10 cellular contexts compared by ENCODE assay signal in genomic region chr1:27505420-27505680, GRCh38. TPM values are rescaled to one million over a fixed set of nuclear protein-coding genes. Genes with fewer than 3 reads are reported as not detected.
DNase-seq lines count a peak whose midpoint lies in the region; ATAC-seq and TF ChIP-seq lines count a peak whose summit lies in the region.
"Had no signal": no experiment of that assay in that cellular context is flagged by ENCODE, and none has a peak within 500 bp of the region (broad histone marks: within the 10 kb centered on the region; RNA-seq: fewer than 3 reads in every experiment).

No MANE protein-coding gene starts in this region.

- TF ChIP-seq EP300 in transverse colon (IDR thresholded peaks at IDR 0.05; ENCODE audit: low read depth) = no peak

- H3K36me3 ChIP-seq in ascending aorta (no peaks in the 10 kb centered on the region), fibroblast of lung (ENCODE audit: control insufficient read depth, insufficient read depth, low read length) (no peaks in the 10 kb centered on the region), transverse colon (no peaks in the 10 kb centered on the region)
- H3K36me3 ChIP-seq: neutrophil had no signal

- H3K9ac ChIP-seq in fibroblast of lung (ENCODE audit: insufficient read depth, low read length) = no peak overlapping the region

- no peaks in the 10 kb centered on the region for H4K20me1 ChIP-seq in fibroblast of lung (ENCODE audit: control insufficient read depth, extremely low read depth, insufficient read depth, low read length)

- in situ Hi-C loops in transverse colon (cut with MboI; ENCODE audit: low pct_ligation_motif_present in 1 of 4, low pct_unique_long_range_greater_than_20kb in 1 of 4, low sequenced_read_pairs in 3 of 4) = no loop called here

- H3K4me1 ChIP-seq in ascending aorta = peaks cover 14 to 19% of the 10 kb centered on the region in 2 donors
- H3K4me1 ChIP-seq in fibroblast of lung (ENCODE audit: control insufficient read depth, extremely low read depth, insufficient read depth, low read length) = peaks cover 16% of the 10 kb centered on the region
- H3K4me1 ChIP-seq in transverse colon = peaks cover 10 to 38% (median 32%) of the 10 kb centered on the region in 4 donors

- DNase-seq in ascending aorta (ENCODE audit: low spot score in 2 of 2) = no peak
- DNase-seq in fibroblast of lung (ENCODE audit: low read depth in 2 of 2) = no peak
- DNase-seq in osteocyte (ENCODE audit: extremely low spot score, unreplicated experiment) = no peak
- DNase-seq in transverse colon = no peak
- DNase-seq in activated gamma-delta T cell (lab: John Stamatoyannopoulos, UW) = no peak
- no peak for DNase-seq in activated CD8-positive, alpha-beta memory T cell treated with anti-CD3 and anti-CD28 coated beads, Interleukin-2, amount 50 U/mL, for 48 hours
- DNase-seq: activated CD4-positive, alpha-beta T cell treated with anti-CD3 and anti-CD28 coated beads for 4 hours had no signal

- no peak overlapping the region for H3K4me2 ChIP-seq in fibroblast of lung (ENCODE audit: extremely low read depth, insufficient read depth, low read length)

- H3K27me3 Mint-ChIP-seq in osteocyte (ENCODE audit: unreplicated experiment) = no peaks in the 10 kb centered on the region

- TF ChIP-seq CTCF in ascending aorta (IDR thresholded peaks at IDR 0.05) = no peak
- no peak for TF ChIP-seq CTCF in fibroblast of lung (conservative IDR thresholded peaks at IDR 0.05 in 1 of 2, IDR thresholded peaks at IDR 0.05 in 1 of 2; ENCODE audit: low read depth in 1 of 2, low read length in 2 of 2)
- TF ChIP-seq CTCF in osteocyte (IDR thresholded peaks at IDR 0.05) = no peak
- TF ChIP-seq CTCF in transverse colon (IDR thresholded peaks at IDR 0.05) = no peak

- no peaks in the 10 kb centered on the region for H3K36me3 Mint-ChIP-seq in osteocyte (ENCODE audit: unreplicated experiment)

- peaks cover 50% of the 10 kb centered on the region for H3K4me1 Mint-ChIP-seq in osteocyte (ENCODE audit: unreplicated experiment)

- H3K9me3 Mint-ChIP-seq in osteocyte (ENCODE audit: unreplicated experiment) = no peaks in the 10 kb centered on the region

- H3K9me3 ChIP-seq in ascending aorta (no peaks in the 10 kb centered on the region), fibroblast of lung (ENCODE audit: control insufficient read depth, insufficient read depth, low read depth, low read length) (no peaks in the 10 kb centered on the region), transverse colon (no peaks in the 10 kb centered on the region)
- H3K9me3 ChIP-seq: Caco-2, neutrophil had no signal

- H3K27ac ChIP-seq in ascending aorta = peak overlapping the region; percentile 88 to 92
- peak overlapping the region; percentile 6 for H3K27ac ChIP-seq in fibroblast of lung (ENCODE audit: insufficient read depth, low read length)
- peak overlapping the region; percentile 78 to 94 (median 86) for H3K27ac ChIP-seq in transverse colon
- H3K27ac ChIP-seq: neutrophil had no signal

- H3K4me3 ChIP-seq in ascending aorta = no peak overlapping the region
- H3K4me3 ChIP-seq in fibroblast of lung (replicated peaks in 1 of 4; ENCODE audit: control extremely low read depth in 1 of 4, insufficient read depth in 1 of 4, low read depth in 3 of 4, low read length in 4 of 4) = no peak overlapping the region
- H3K4me3 ChIP-seq in transverse colon = no peak overlapping the region

- intact Hi-C loops in ascending aorta (cut with DNase I) (loop anchor here (2.0 kb wide), 1 partner anchor 15 kb away; no protein-coding TSS in a partner anchor), transverse colon (cut with DNase I; ENCODE audit: low total_unique reads) (no loop called here)

- no peak overlapping the region for H3K4me3 Mint-ChIP-seq in osteocyte (ENCODE audit: unreplicated experiment)

- H3K79me2 ChIP-seq in fibroblast of lung (ENCODE audit: control insufficient read depth, insufficient read depth, low read length) = no peaks in the 10 kb centered on the region

- peak overlapping the region; percentile 9 for H2AFZ ChIP-seq in fibroblast of lung (ENCODE audit: low read length)

- 65% methylated on average over 5 of the region's 5 CpGs; no CpG with 5 or more reads in 1 of the 2 donors for WGBS in transverse colon (ENCODE audit: low coverage in 1 of 2), 2 donors

- H3K27me3 ChIP-seq in ascending aorta = no peaks in the 10 kb centered on the region
- no peaks in the 10 kb centered on the region for H3K27me3 ChIP-seq in fibroblast of lung (ENCODE audit: control insufficient read depth, insufficient read depth, low read length)
- no peaks in the 10 kb centered on the region for H3K27me3 ChIP-seq in transverse colon
- H3K27me3 ChIP-seq: neutrophil had no signal

- TF ChIP-seq POLR2A in transverse colon (IDR thresholded peaks at IDR 0.05) = no peak

- peak overlapping the region; percentile 96 for H3K27ac Mint-ChIP-seq in osteocyte (ENCODE audit: unreplicated experiment)

- ATAC-seq in HG02571 (IDR thresholded peaks at IDR 0.05; ENCODE audit: unreplicated experiment) = no peak

RNA-seq across cellular contexts. Expression of gene WASF2, which starts 15.4 kb away (rescaled TPM):
- total RNA-seq in ascending aorta (70.4 TPM), fibroblast of lung (16.7 and 26.3 TPM in 2 replicates), osteocyte (187 and 189 TPM in 2 replicates), transverse colon (100 to 1,000 TPM in 1 of 4 donors, 10 to 100 TPM in 3; 34.6 to 114 (median 60.9) TPM)
- polyA plus RNA-seq in fibroblast of lung = 55.5 and 66.9 TPM in 2 replicates
- polyA plus RNA-seq in fibroblast of lung (2012) = 57.3 and 72.1 TPM in 2 replicates
- 183 and 186 TPM in 2 replicates for polyA minus RNA-seq in fibroblast of lung (ENCODE audit: low replicate concordance)

Comparison
In these comparisons a context has a peak if more than half of its experiments do, and no peak if none do; other contexts are left out.
1. H3K27ac ChIP-seq: peak in every context shown above with its lines; median percentile 90 in ascending aorta; 86 in transverse colon; 6 in fibroblast of lung.